14 cellular contexts compared by ENCODE assay signal in genomic region chr15:82821396-82821795, GRCh38. TPM values are rescaled to one million over a fixed set of nuclear protein-coding genes. Genes with fewer than 3 reads are reported as not detected.
DNase-seq lines count a peak whose midpoint lies in the region; ATAC-seq, FAIRE-seq and TF ChIP-seq lines count a peak whose summit lies in the region.
"Not testable (repeated sequence)": the region's sequence is repeated elsewhere in the genome, so short reads cannot be mapped to it uniquely, and the experiment has no call there.
"Had no signal": no experiment of that assay in that cellular context is flagged by ENCODE, and none has a peak within 500 bp of the region (broad histone marks: within the 10 kb centered on the region; RNA-seq: fewer than 3 reads in every experiment).

No MANE protein-coding gene starts in this region.

- not testable (repeated sequence) for H3K27me3 Mint-ChIP-seq in T-helper 17 cell; osteocyte (ENCODE audit: unreplicated experiment)

- H3K27ac Mint-ChIP-seq in T-helper 17 cell (peak overlapping the region; percentile 68), osteocyte (ENCODE audit: unreplicated experiment) (peak overlapping the region; percentile 24)

- H4K20me1 ChIP-seq in fibroblast of lung (ENCODE audit: control insufficient read depth, extremely low read depth, insufficient read depth, low read length): not testable (repeated sequence)

- not testable (repeated sequence) for H3K9me3 Mint-ChIP-seq in osteocyte (ENCODE audit: unreplicated experiment)

- not testable (repeated sequence) for H3K27ac ChIP-seq in fibroblast of lung (ENCODE audit: insufficient read depth, low read length); kidney (ENCODE audit: low read depth in 2 of 2, low read length in 2 of 2)

- in situ Hi-C loops in Caki2 (cut with HindIII; ENCODE audit: low pct_unique_long_range_greater_than_20kb, low sequenced_read_pairs); astrocyte of the spinal cord (cut with HindIII; ENCODE audit: low sequenced_read_pairs): not testable (repeated sequence)

- not testable (repeated sequence) for H3K4me3 Mint-ChIP-seq in T-helper 17 cell; osteocyte (ENCODE audit: unreplicated experiment)

- H3K36me3 ChIP-seq in fibroblast of lung (ENCODE audit: control insufficient read depth, insufficient read depth, low read length): not testable (repeated sequence)
- H3K36me3 ChIP-seq in kidney (ENCODE audit: control insufficient read depth in 1 of 2, insufficient read depth in 2 of 2, low read length in 2 of 2): peaks cover 27 to 49% of the 10 kb centered on the region in 2 donors

- H3K9ac ChIP-seq in fibroblast of lung (ENCODE audit: insufficient read depth, low read length); kidney (ENCODE audit: low read length in 2 of 2): not testable (repeated sequence)

- not testable (repeated sequence) for H3K4me3 ChIP-seq in astrocyte of the spinal cord (ENCODE audit: low read depth, low read length); fibroblast of lung (replicated peaks in 1 of 4; ENCODE audit: control extremely low read depth in 1 of 4, insufficient read depth in 1 of 4, low read depth in 3 of 4, low read length in 4 of 4); kidney (ENCODE audit: low read length in 2 of 2)

- ATAC-seq in T-helper 17 cell: not testable (repeated sequence)

- not testable (repeated sequence) for H3K4me1 ChIP-seq in fibroblast of lung (ENCODE audit: control insufficient read depth, extremely low read depth, insufficient read depth, low read length); kidney (ENCODE audit: control insufficient read depth in 1 of 2, insufficient read depth in 1 of 2, low read depth in 1 of 2, low read length in 2 of 2)

- H2AFZ ChIP-seq in fibroblast of lung (ENCODE audit: low read length): not testable (repeated sequence)

- FAIRE-seq in kidney (lab: Jason Lieb, UNC): peak; percentile 13

- H3K4me2 ChIP-seq in fibroblast of lung (ENCODE audit: extremely low read depth, insufficient read depth, low read length): not testable (repeated sequence)

- not testable (repeated sequence) for H3K9me3 ChIP-seq in T-helper 17 cell (ENCODE audit: control insufficient read depth, low read length, poor library complexity, severe bottlenecking); fibroblast of lung (ENCODE audit: control insufficient read depth, insufficient read depth, low read depth, low read length); kidney (ENCODE audit: control insufficient read depth in 1 of 2, low read length in 2 of 2)

- intact Hi-C loops in kidney (cut with DNase I): not testable (repeated sequence)

- not testable (repeated sequence) for H3K27me3 ChIP-seq in fibroblast of lung (ENCODE audit: control insufficient read depth, insufficient read depth, low read length)

- TF ChIP-seq CTCF in astrocyte of the spinal cord (IDR thresholded peaks at IDR 0.05; ENCODE audit: low read depth, low read length); fibroblast of lung (conservative IDR thresholded peaks at IDR 0.05 in 1 of 2, IDR thresholded peaks at IDR 0.05 in 1 of 2; ENCODE audit: low read depth in 1 of 2, low read length in 2 of 2); kidney (IDR thresholded peaks at IDR 0.05; ENCODE audit: borderline replicate concordance, extremely low read depth, insufficient read depth); osteocyte (IDR thresholded peaks at IDR 0.05): not testable (repeated sequence)

- not testable (repeated sequence) for H3K79me2 ChIP-seq in fibroblast of lung (ENCODE audit: control insufficient read depth, insufficient read depth, low read length)

- H3K4me1 Mint-ChIP-seq in T-helper 17 cell: peaks cover 15% of the 10 kb centered on the region
- H3K4me1 Mint-ChIP-seq in osteocyte (ENCODE audit: unreplicated experiment): not testable (repeated sequence)

- DNase-seq in Caki2 (ENCODE audit: low read depth) (peak; percentile 53), HK-2 (ENCODE audit: unreplicated experiment) (peak; percentile 35), astrocyte of the spinal cord (ENCODE audit: low read depth, low spot score) (peak; percentile 45), fibroblast of lung (ENCODE audit: low read depth in 2 of 2) (peak; percentile 20 to 62)
- not testable (repeated sequence) for DNase-seq in T-helper 17 cell; kidney; osteocyte (ENCODE audit: extremely low spot score, unreplicated experiment)

- not testable (repeated sequence) for H3K36me3 Mint-ChIP-seq in T-helper 17 cell (ENCODE audit: low read depth)
- peaks cover 44% of the 10 kb centered on the region for H3K36me3 Mint-ChIP-seq in osteocyte (ENCODE audit: unreplicated experiment)

RNA-seq across cellular contexts. Expression of gene WHAMM, which starts 12.0 kb away (rescaled TPM):
- 5.4 and 7.0 TPM in 2 replicates for total RNA-seq in Caki2 (2014; rRNA removed; shearing (Covaris generic); ENCODE audit: low replicate concordance)
- 10 to 100 TPM; 91.2 to 99.7 TPM for total RNA-seq in T-helper 17 cell
- 4.9 and 5.6 TPM in 2 replicates for total RNA-seq in fibroblast of lung
- 5.3 TPM in 2 replicates for polyA plus RNA-seq in fibroblast of lung
- polyA plus RNA-seq in fibroblast of lung (2012): 3.6 and 4.1 TPM in 2 replicates
- polyA minus RNA-seq in fibroblast of lung (ENCODE audit: low replicate concordance): 1.5 and 5.4 TPM in 2 replicates
- 13.8 TPM for total RNA-seq in kidney
- polyA plus RNA-seq in kidney (ENCODE audit: insufficient read depth, low read depth, low replicate concordance): 4.0 TPM
- total RNA-seq in osteocyte: 8.9 and 9.6 TPM in 2 replicates

RNA-seq across cellular contexts. Expression of gene FSD2, which starts 15.5 kb away (rescaled TPM):
- total RNA-seq in Caki2 (2014; rRNA removed; shearing (Covaris generic); ENCODE audit: low replicate concordance): 0.34 TPM in 1 of 2 replicates, not detected in the other
- total RNA-seq in T-helper 17 cell: not detected
- total RNA-seq in fibroblast of lung: not detected in 2 replicates
- not detected in 2 replicates for polyA plus RNA-seq in fibroblast of lung
- polyA plus RNA-seq in fibroblast of lung (2012): 0.02 TPM in 1 of 2 replicates, not detected in the other
- not detected in 2 replicates for polyA minus RNA-seq in fibroblast of lung (ENCODE audit: low replicate concordance)
- not detected for total RNA-seq in kidney
- polyA plus RNA-seq in kidney (ENCODE audit: insufficient read depth, low read depth, low replicate concordance): not detected
- total RNA-seq in osteocyte: not detected in 2 replicates
- total RNA-seq: CD4-positive, CD25-positive, alpha-beta regulatory T cell; G401; HepG2; HT-29; RPMI7951; SK-MEL-5 had no signal
- polyA plus RNA-seq: BJ, HepG2 had no signal
